In genomic region chr1:7491818-7492173, GRCh38 we compare ENCODE assay signal across 15 cellular contexts.
DNase-seq lines count a peak whose midpoint lies in the region; ATAC-seq and TF ChIP-seq lines count a peak whose summit lies in the region.
"Had no signal": no experiment of that assay in that cellular context is flagged by ENCODE, and none has a peak within 500 bp of the region (broad histone marks: within the 10 kb centered on the region; RNA-seq: fewer than 3 reads in every experiment).

No MANE protein-coding gene starts in this region.

- H2AFZ ChIP-seq in hepatocyte (no peak overlapping the region), parathyroid adenoma (no peak overlapping the region)

- H3K4me2 ChIP-seq in hepatocyte: no peak overlapping the region
- no peak overlapping the region for H3K4me2 ChIP-seq in parathyroid adenoma (ENCODE audit: low read length)

- no peaks in the 10 kb centered on the region for H3K79me2 ChIP-seq in hepatocyte
- no peaks in the 10 kb centered on the region for H3K79me2 ChIP-seq in parathyroid adenoma

- H3K36me3 ChIP-seq in hepatocyte (replicated peaks; ENCODE audit: insufficient read depth, low read depth): no peaks in the 10 kb centered on the region
- no peaks in the 10 kb centered on the region for H3K36me3 ChIP-seq in parathyroid adenoma (ENCODE audit: control insufficient read depth, insufficient read depth, low read length)
- H3K36me3 ChIP-seq: cardiac muscle cell, right lobe of liver had no signal

- H3K9ac ChIP-seq in parathyroid adenoma: no peak overlapping the region

- POLR2A ChIA-PET in RWPE1 (lab: Yijun Ruan, JAX; ENCODE audit: low non-redundant PET): no interaction called here

- H3K4me3 ChIP-seq in hepatocyte (no peak overlapping the region), parathyroid adenoma (ENCODE audit: low read depth, low read length) (no peak overlapping the region)
- H3K4me3 ChIP-seq: cardiac muscle cell, right lobe of liver had no signal

- no peaks in the 10 kb centered on the region for H3K9me3 ChIP-seq in hepatocyte (ENCODE audit: low read depth)
- H3K9me3 ChIP-seq in parathyroid adenoma (ENCODE audit: control insufficient read depth, low read length): no peaks in the 10 kb centered on the region
- H3K9me3 ChIP-seq: right lobe of liver had no signal

- H3K4me1 ChIP-seq in hepatocyte (ENCODE audit: insufficient read depth) (peaks cover 15% of the 10 kb centered on the region), parathyroid adenoma (no peaks in the 10 kb centered on the region)
- H3K4me1 ChIP-seq: right lobe of liver had no signal

- DNase-seq in COLO668 (lab: John Stamatoyannopoulos, UW; ENCODE audit: unreplicated experiment): peak; percentile 65
- no peak for DNase-seq in RWPE1 (ENCODE audit: low spot score)
- DNase-seq in hepatocyte (ENCODE audit: low spot score): no peak
- DNase-seq in NCI-H510A (lab: John Stamatoyannopoulos, UW): no peak
- DNase-seq in MV-4-11 (lab: John Stamatoyannopoulos, UW): no peak
- DNase-seq: activated CD4-positive, alpha-beta T cell treated with anti-CD3 and anti-CD28 coated beads, Interleukin-2, amount 50 U/mL, for 48 hours; activated naive CD8-positive, alpha-beta T cell treated with anti-CD3 and anti-CD28 coated beads, Interleukin-2, amount 10 ng/mL, durations not matched to agents 7 days and 5 days; activated T-cell treated with anti-CD3 and anti-CD28 coated beads, Interleukin-2, amount 50 U/mL, for 24 hours; endodermal cell; H7; right lobe of liver had no signal

- H3K27ac ChIP-seq in RWPE1: peak overlapping the region; percentile 67
- H3K27ac ChIP-seq in hepatocyte: peak overlapping the region; percentile 56
- H3K27ac ChIP-seq in parathyroid adenoma: peak overlapping the region; percentile 7
- H3K27ac ChIP-seq: cardiac muscle cell had no signal

- TF ChIP-seq CTCF in RWPE1 (conservative IDR thresholded peaks at IDR 0.05; ENCODE audit: low read depth) (no peak), hepatocyte (IDR thresholded peaks at IDR 0.05; ENCODE audit: poor library complexity) (no peak), parathyroid adenoma (IDR thresholded peaks at IDR 0.05) (no peak)

- H3K27me3 ChIP-seq in hepatocyte (no peaks in the 10 kb centered on the region), parathyroid adenoma (ENCODE audit: control insufficient read depth, insufficient read depth, low read length) (no peaks in the 10 kb centered on the region)
- H3K27me3 ChIP-seq: cardiac muscle cell, right lobe of liver had no signal

- ATAC-seq in GM18868 (IDR thresholded peaks at IDR 0.05; ENCODE audit: unreplicated experiment) (no peak), GM19452 (IDR thresholded peaks at IDR 0.05; ENCODE audit: unreplicated experiment) (no peak)

- CTCF ChIA-PET in RWPE1 (lab: Yijun Ruan, JAX): no interaction called here

- 57% methylated on average over 7 of the region's 7 CpGs for WGBS in hepatocyte (ENCODE audit: low lambda C conversion rate, missing lambda C conversion rate)

- H3K9me2 ChIP-seq in hepatocyte (replicated peaks; ENCODE audit: insufficient read depth): no peaks in the 10 kb centered on the region

- no peaks in the 10 kb centered on the region for H4K20me1 ChIP-seq in hepatocyte (ENCODE audit: insufficient read depth, poor library complexity, severe bottlenecking)

Comparison
In these comparisons a context has a peak if more than half of its experiments do, and no peak if none do; other contexts are left out.
1. H3K27ac ChIP-seq: peak in every context shown above with its lines; median percentile 67 in RWPE1; 56 in hepatocyte; 7 in parathyroid adenoma.